Comparison of ENCODE assay signal across 8 cellular contexts in the genomic region with DNA sequence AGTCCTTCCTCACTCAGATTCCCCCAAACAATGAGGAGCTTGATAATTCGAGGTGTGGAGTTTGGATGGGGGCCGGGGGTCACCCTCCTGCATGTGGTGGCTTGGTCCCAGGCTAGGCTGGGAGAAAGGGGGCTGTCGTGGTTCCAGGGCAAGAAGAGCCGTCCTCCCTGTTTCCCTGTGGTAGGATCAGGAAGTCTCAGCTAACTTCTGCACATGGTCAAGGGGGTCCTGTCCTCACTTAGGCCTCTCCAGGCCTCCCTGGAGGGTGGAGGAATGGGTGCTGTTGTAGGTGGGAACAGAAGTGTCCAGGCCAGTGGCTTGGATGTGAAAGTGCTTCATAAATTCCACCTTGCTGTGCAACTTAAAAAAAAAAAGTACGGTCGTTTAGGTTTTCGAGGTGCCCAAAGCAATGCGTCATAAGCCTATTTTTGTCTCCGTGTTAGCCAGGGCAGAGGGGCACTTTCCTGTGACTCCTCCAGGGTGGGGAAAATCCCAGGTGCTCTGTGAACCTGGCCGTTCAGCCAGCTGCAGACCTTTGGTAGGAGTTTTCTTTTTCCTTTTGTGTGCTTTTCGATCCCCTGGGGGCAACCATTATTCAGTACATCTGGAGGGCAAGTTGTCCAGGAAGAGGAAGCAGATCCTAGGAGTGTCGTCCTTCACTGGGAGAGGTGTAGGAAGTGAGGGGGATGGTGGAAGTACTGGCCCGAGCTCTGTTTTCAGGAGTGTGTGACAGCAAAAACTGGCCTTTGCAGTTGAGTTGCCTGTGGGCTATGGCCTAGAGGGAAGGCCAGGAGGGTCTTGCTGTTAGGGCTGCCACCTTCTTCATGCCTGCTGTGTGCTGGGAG. TPM values are rescaled to one million over a fixed set of nuclear protein-coding genes. Genes with fewer than 3 reads are reported as not detected.
DNase-seq lines count a peak whose midpoint lies in the region; ATAC-seq and TF ChIP-seq lines count a peak whose summit lies in the region.

No MANE protein-coding gene starts in this region.

- H3K27ac ChIP-seq in mesodermal cell (ENCODE audit: low read depth, low read length, severe bottlenecking), result peak overlapping the region; percentile 52
- no peak overlapping the region for H3K27ac ChIP-seq in WERI-Rb-1

- no peak for TF ChIP-seq CTCF in WERI-Rb-1 (IDR thresholded peaks at IDR 0.05; ENCODE audit: low read depth, low read length)

- peaks cover 10% of the 10 kb centered on the region for H3K36me3 ChIP-seq in mesodermal cell (ENCODE audit: control insufficient read depth, insufficient read depth, low read length)
- H3K36me3 ChIP-seq in WERI-Rb-1, result no peaks in the 10 kb centered on the region

- H3K9me3 ChIP-seq in mesodermal cell (ENCODE audit: control insufficient read depth, low read length), result no peaks in the 10 kb centered on the region
- no peaks in the 10 kb centered on the region for H3K9me3 ChIP-seq in WERI-Rb-1 (ENCODE audit: severe bottlenecking)

- no peaks in the 10 kb centered on the region for H3K27me3 ChIP-seq in WERI-Rb-1 (ENCODE audit: insufficient read depth, low read depth, severe bottlenecking)

- DNase-seq in ELF-1 (ENCODE audit: low read depth, low spot score), result peak; percentile 67
- DNase-seq in activated T-helper 9 cell treated with anti-CD3 and anti-CD28 coated beads, Interleukin-2, amount 50 U/mL, for 16 hours (ENCODE audit: low read depth), result peak; percentile 35
- DNase-seq in WERI-Rb-1, result no peak
- no peak for DNase-seq in NCI-H748 treated with DMSO at 0.1 percent for 48 hours (lab: John Stamatoyannopoulos, UW)
- DNase-seq in mesenteric fat pad (ENCODE audit: low spot score), result no peak

- peak; percentile 24 for ATAC-seq in GM19372 (IDR thresholded peaks at IDR 0.05; ENCODE audit: low read depth, unreplicated experiment)
- peak; percentile 0 for ATAC-seq in HG03521 (IDR thresholded peaks at IDR 0.05; ENCODE audit: unreplicated experiment)

- H3K4me3 ChIP-seq in mesodermal cell (ENCODE audit: extremely low read depth, insufficient read depth, low read length, poor library complexity, severe bottlenecking) (no peak overlapping the region), WERI-Rb-1 (ENCODE audit: low read depth, low read length) (no peak overlapping the region)

- H3K4me1 ChIP-seq in mesodermal cell (ENCODE audit: control insufficient read depth, insufficient read depth, low read length, poor library complexity, severe bottlenecking), result peaks cover 55% of the 10 kb centered on the region

- whole genome bisulfite sequencing in mesodermal cell (ENCODE audit: insufficient coverage in 2 of 2), 2 experiments, result 51 to 64% methylated on average over 8 to 11 of the region's 13 CpGs

RNA-seq across cellular contexts. Expression of a gene that starts 9.6 kb away (rescaled TPM):
- 61.6 TPM for polyA plus RNA-seq in mesodermal cell (2013, experiment 1 of 2)
- 53.1 TPM for polyA plus RNA-seq in mesodermal cell (2013, experiment 2 of 2)
- 111 TPM for total RNA-seq in mesenteric fat pad

Comparison
In these comparisons a context has a peak if more than half of its experiments do, and no peak if none do; other contexts are left out.
1. DNase-seq: peak in ELF-1 (single experiment) and activated T-helper 9 cell treated with anti-CD3 and anti-CD28 coated beads, Interleukin-2, amount 50 U/mL, for 16 hours (single experiment); none in WERI-Rb-1 (single experiment), NCI-H748 treated with DMSO at 0.1 percent for 48 hours (single experiment) and mesenteric fat pad (single experiment).